ENCODE assay signal across 12 cellular contexts in the genomic region with DNA sequence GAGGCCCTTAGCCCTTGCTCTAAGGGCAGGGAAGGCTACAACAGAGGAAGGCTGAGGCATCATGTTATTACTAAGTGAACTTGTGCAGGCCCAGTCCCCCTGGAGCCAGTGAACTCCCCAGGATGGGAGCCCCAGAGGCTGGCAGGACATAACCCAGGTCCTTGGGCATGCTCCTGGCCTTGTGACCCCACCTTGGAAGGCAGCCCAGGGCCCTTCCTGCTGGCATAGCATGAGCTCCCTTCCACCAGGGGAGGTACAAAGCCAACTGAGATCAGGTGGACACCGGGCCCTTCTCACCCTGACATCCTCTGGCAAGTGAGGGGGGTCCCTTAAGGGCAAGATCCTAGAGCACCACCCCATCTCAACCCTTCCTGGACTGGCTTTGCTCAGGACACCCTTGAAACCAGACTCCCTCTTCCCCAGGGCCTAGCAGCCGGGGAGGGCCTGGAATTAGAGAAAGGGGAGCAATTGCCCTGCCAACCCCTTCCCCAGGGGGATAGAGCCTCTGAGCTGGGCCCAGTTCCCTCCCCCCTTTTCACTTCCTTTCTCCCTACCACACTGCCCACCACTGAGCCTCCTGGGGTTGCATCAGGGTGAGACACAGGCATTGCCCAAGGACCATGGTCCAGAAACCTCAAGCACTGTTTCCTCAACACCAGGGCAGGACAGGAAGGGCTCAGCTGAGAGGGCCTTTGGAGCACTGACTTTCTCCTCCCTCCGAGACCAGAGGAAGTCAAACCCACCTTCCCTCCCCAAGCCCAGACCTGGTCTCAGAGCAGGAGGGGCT. TPM values are rescaled to one million over a fixed set of nuclear protein-coding genes. Genes with fewer than 3 reads are reported as not detected.
DNase-seq lines count a peak whose midpoint lies in the region; FAIRE-seq and TF ChIP-seq lines count a peak whose summit lies in the region.
"Had no signal": no experiment of that assay in that cellular context is flagged by ENCODE, and none has a peak within 500 bp of the region (broad histone marks: within the 10 kb centered on the region; RNA-seq: fewer than 3 reads in every experiment).

No MANE protein-coding gene starts in this region.

- no peak overlapping the region for H3K4ac ChIP-seq in neuronal stem cell (ENCODE audit: low read length)

- H3K27me3 Mint-ChIP-seq in CD8-positive, alpha-beta memory T cell = no peaks in the 10 kb centered on the region

- H3K18ac ChIP-seq in neuronal stem cell (ENCODE audit: low read length) = no peak overlapping the region

- H2AK5ac ChIP-seq in neuronal stem cell (ENCODE audit: low read depth, low read length) = no peak overlapping the region

- DNase-seq in CD8-positive, alpha-beta memory T cell = peak in 1 of 5 donors; percentile 51
- DNase-seq in NOMO-1 (lab: John Stamatoyannopoulos, UW; ENCODE audit: unreplicated experiment in 2 of 2) (peak; percentile 92 to 95), caudate nucleus (lab: John Stamatoyannopoulos, UW) (peak in 4 of 61 donors; percentile 10 to 32 (median 27)), neuronal stem cell (ENCODE audit: low spot score) (no peak), GM19239 (ENCODE audit: insufficient read length, low spot score) (no peak), H54 (ENCODE audit: insufficient read length, low spot score) (no peak), DMS79 (lab: John Stamatoyannopoulos, UW) (no peak), NCI-H187 (lab: John Stamatoyannopoulos, UW) (no peak)
- DNase-seq: NCI-H2171 treated with DMSO at 0.1 percent for 48 hours, SK-N-SH had no signal

- H2AFZ ChIP-seq in neuronal stem cell (ENCODE audit: low read length) = no peak overlapping the region

- peak overlapping the region; percentile 79 to 98 (median 92) for H3K4me3 Mint-ChIP-seq in CD8-positive, alpha-beta memory T cell

- H4K8ac ChIP-seq in neuronal stem cell (ENCODE audit: low read depth, low read length) = no peak overlapping the region

- H3K4me2 ChIP-seq in neuronal stem cell (ENCODE audit: insufficient read depth, low read length, poor library complexity, severe bottlenecking) = no peak overlapping the region
- H3K4me2 ChIP-seq: SK-N-SH had no signal

- CTCF ChIA-PET in CD8-positive, alpha-beta memory T cell (lab: Charles Lee) = interaction anchor here (1.8 to 8.0 kb wide), 10 partner anchors 11 to 110 kb away, joined by 4 to 122 read pairs (median 28); no protein-coding TSS in a partner anchor

- peak overlapping the region; percentile 55 for H2BK15ac ChIP-seq in neuronal stem cell (ENCODE audit: low read length)

- peak overlapping the region; percentile 74 to 96 (median 94) for H3K27ac Mint-ChIP-seq in CD8-positive, alpha-beta memory T cell

- no peak for FAIRE-seq in GM19239 (lab: Jason Lieb, UNC)
- no peak for FAIRE-seq in H54 (lab: Jason Lieb, UNC)

- H3K9ac ChIP-seq in neuronal stem cell (ENCODE audit: low read depth, low read length, poor library complexity) = peak overlapping the region; percentile 44
- H3K9ac ChIP-seq: SK-N-SH had no signal

- H4K91ac ChIP-seq in neuronal stem cell (ENCODE audit: low read depth, low read length, poor library complexity) = no peak overlapping the region

- H2BK120ac ChIP-seq in neuronal stem cell (ENCODE audit: low read depth, low read length) = no peak overlapping the region

- H3K9me3 ChIP-seq in CD8-positive, alpha-beta memory T cell (ENCODE audit: low read length) = no peaks in the 10 kb centered on the region
- H3K9me3 ChIP-seq in neuronal stem cell (replicated peaks in 1 of 2; ENCODE audit: control insufficient read depth in 2 of 2, insufficient read depth in 1 of 2, low read depth in 1 of 2, low read length in 2 of 2) = no peaks in the 10 kb centered on the region
- H3K9me3 ChIP-seq: SK-N-SH, vagina had no signal

- no CpG with 5 or more reads among the region's 3 CpGs for WGBS in neuronal stem cell (ENCODE audit: extremely low coverage in 2 of 2, insufficient read length in 2 of 2, insufficient replicate concordance in 1 of 2), 2 donors

- H3K9me3 Mint-ChIP-seq in CD8-positive, alpha-beta memory T cell = peaks cover 0 to 2% (median 0%) of the 10 kb centered on the region in 5 donors

- H3K4me1 ChIP-seq in CD8-positive, alpha-beta memory T cell (ENCODE audit: insufficient read depth, low read length) = peaks cover 53% of the 10 kb centered on the region
- peaks cover 2 to 3% of the 10 kb centered on the region in 2 donors for H3K4me1 ChIP-seq in neuronal stem cell (ENCODE audit: control insufficient read depth in 2 of 2, insufficient read depth in 1 of 2, low read depth in 1 of 2, low read length in 2 of 2)

- peaks cover 1% of the 10 kb centered on the region for H3K36me3 ChIP-seq in CD8-positive, alpha-beta memory T cell (ENCODE audit: insufficient read depth, low read length)
- no peaks in the 10 kb centered on the region for H3K36me3 ChIP-seq in neuronal stem cell (replicated peaks in 1 of 2; ENCODE audit: control insufficient read depth in 2 of 2, insufficient read depth in 2 of 2, low read length in 2 of 2)
- H3K36me3 ChIP-seq: vagina had no signal

- H3K23ac ChIP-seq in neuronal stem cell (ENCODE audit: low read depth, low read length, poor library complexity) = peak overlapping the region; percentile 9

- H3K27ac ChIP-seq in CD8-positive, alpha-beta memory T cell (ENCODE audit: low read depth, low read length) = no peak overlapping the region
- H3K27ac ChIP-seq in caudate nucleus (ENCODE audit: low read depth, low read length) (peak overlapping the region; percentile 53), neuronal stem cell (replicated peaks; ENCODE audit: low read length) (no peak overlapping the region)
- H3K27ac ChIP-seq: vagina had no signal

- no peak overlapping the region for H3K14ac ChIP-seq in neuronal stem cell (ENCODE audit: low read length)

- peaks cover 51 to 71% (median 52%) of the 10 kb centered on the region in 3 donors for H3K4me1 Mint-ChIP-seq in CD8-positive, alpha-beta memory T cell

- H2BK12ac ChIP-seq in neuronal stem cell (ENCODE audit: low read length) = no peak overlapping the region

- POLR2A ChIA-PET in CD8-positive, alpha-beta memory T cell (lab: Charles Lee) = interaction anchor here (0.8 to 4.6 kb wide), 5 partner anchors 28 to 79 kb away, joined by 3 to 42 read pairs (median 6); a partner anchor contains a TSS

- H3K79me1 ChIP-seq in neuronal stem cell (ENCODE audit: low read depth, low read length) = no peaks in the 10 kb centered on the region

- H2BK5ac ChIP-seq in neuronal stem cell (ENCODE audit: low read length) = no peak overlapping the region

- no peaks in the 10 kb centered on the region for H3K27me3 ChIP-seq in CD8-positive, alpha-beta memory T cell (ENCODE audit: insufficient read depth, low read length, poor library complexity, severe bottlenecking)
- peaks cover 0 to 61% (median 18%) of the 10 kb centered on the region in 3 experiments for H3K27me3 ChIP-seq in neuronal stem cell (ENCODE audit: control insufficient read depth in 3 of 3, insufficient read depth in 3 of 3, low read depth in 1 of 3, low read length in 3 of 3)
- H3K27me3 ChIP-seq: vagina had no signal

- no peak for TF ChIP-seq POLR2A in H54 (IDR thresholded peaks at IDR 0.05; ENCODE audit: low read depth, low read length)

- H3K36me3 Mint-ChIP-seq in CD8-positive, alpha-beta memory T cell = peaks cover 0 to 19% (median 1%) of the 10 kb centered on the region in 3 donors

- H3K4me3 ChIP-seq in CD8-positive, alpha-beta memory T cell (ENCODE audit: low read length) = no peak overlapping the region
- no peak overlapping the region for H3K4me3 ChIP-seq in neuronal stem cell (ENCODE audit: low read length in 2 of 2)
- H3K4me3 ChIP-seq: vagina had no signal

RNA-seq across cellular contexts. Expression of a gene that starts 1.8 kb away (rescaled TPM):
- 10 to 100 TPM; 59.6 to 61.4 TPM for total RNA-seq in CD8-positive, alpha-beta memory T cell
- 349 TPM for polyA plus RNA-seq in CD8-positive, alpha-beta memory T cell
- polyA plus RNA-seq in neuronal stem cell (2013, experiment 1 of 2) = 0.29 TPM
- polyA plus RNA-seq in neuronal stem cell (2013, experiment 2 of 2) = 0.48 TPM
- polyA plus RNA-seq: neural cell had no signal

RNA-seq across cellular contexts. Expression of a gene that starts 55.5 kb away (rescaled TPM):
- total RNA-seq in CD8-positive, alpha-beta memory T cell = under 1 TPM; 0.04 to 0.11 TPM
- 0.23 TPM for polyA plus RNA-seq in CD8-positive, alpha-beta memory T cell
- polyA plus RNA-seq in neuronal stem cell (2013, experiment 1 of 2) = 1.4 TPM
- 1.3 TPM for polyA plus RNA-seq in neuronal stem cell (2013, experiment 2 of 2)
- polyA plus RNA-seq: SK-N-SH had no signal

Comparison
In these comparisons a context has a peak if more than half of its experiments do, and no peak if none do; other contexts are left out.
1. DNase-seq: peak in NOMO-1 (2 of 2); none in neuronal stem cell (single experiment), GM19239 (single experiment), H54 (single experiment), DMS79 (single experiment) and NCI-H187 (0 of 2).